ENCODE assay signal across 33 cellular contexts in the genomic region with DNA sequence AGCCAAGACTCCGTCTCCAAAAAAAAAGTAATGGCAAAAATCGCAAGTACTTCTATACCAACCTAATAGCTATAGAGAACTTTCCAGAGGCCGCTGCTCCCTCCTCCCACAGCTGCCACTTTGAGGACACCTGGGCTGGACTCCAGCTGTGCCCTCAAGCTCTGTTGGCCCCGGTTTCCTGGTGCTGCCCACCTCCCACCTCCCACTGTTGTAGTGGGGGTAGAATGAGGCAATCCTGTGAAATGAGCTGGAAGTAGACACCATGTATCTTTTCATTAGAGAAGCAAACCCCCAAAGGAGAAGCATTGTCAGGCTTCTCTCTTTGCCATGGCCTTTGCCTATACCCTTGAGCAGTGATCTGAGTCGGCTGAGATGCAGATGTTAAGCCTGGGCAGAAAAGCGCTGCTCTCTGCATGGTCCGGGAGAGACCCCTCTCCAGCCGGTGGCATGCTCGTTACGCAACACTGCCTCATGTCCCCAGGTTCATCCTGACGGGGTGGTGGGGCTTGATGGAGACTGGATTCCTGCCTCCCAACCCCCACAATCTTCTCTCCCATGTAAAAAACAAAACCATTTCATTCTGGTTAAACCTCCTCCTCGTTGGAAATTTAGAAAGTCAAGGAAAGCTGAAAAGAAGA. TPM values are rescaled to one million over a fixed set of nuclear protein-coding genes. Genes with fewer than 3 reads are reported as not detected.
"Had no signal": no experiment of that assay in that cellular context is flagged by ENCODE, and none has a peak within 500 bp of the region (broad histone marks: within the 10 kb centered on the region; RNA-seq: fewer than 3 reads in every experiment).

No MANE protein-coding gene starts in this region.

- H3K9me3 ChIP-seq: esophagus squamous epithelium, heart right ventricle, left lung, ovary, psoas muscle, thyroid gland, vagina had no signal

- H3K4me3 ChIP-seq: esophagus squamous epithelium, heart right ventricle, left lung, ovary, psoas muscle, skin epidermis, thyroid gland, vagina had no signal

- ATAC-seq: effector memory CD8-positive, alpha-beta T cell; heart right ventricle; left cardiac atrium; left lung; naive thymus-derived CD4-positive, alpha-beta T cell; psoas muscle; right cardiac atrium; stimulated activated memory B cell treated with anti-CD40 and anti-IgM and Interleukin-4, amounts not matched to agents 10 μg/mL and 1 μg/mL and 100 μg/mL, for 72 hours; stimulated activated naive CD8-positive, alpha-beta T cell treated with anti-CD3 and anti-CD28 coated beads, Interleukin-15, amount 100 ng/mL, for 72 hours had no signal

- H3K9me3 Mint-ChIP-seq: effector memory CD8-positive, alpha-beta T cell; nephron had no signal

- H3K36me3 Mint-ChIP-seq: stimulated activated memory B cell treated with anti-CD40 and anti-IgM and Interleukin-4, amounts not matched to agents 10 μg/mL and 1 μg/mL and 100 μg/mL, for 72 hours had no signal

- H3K27ac Mint-ChIP-seq: effector memory CD8-positive, alpha-beta T cell; naive thymus-derived CD4-positive, alpha-beta T cell; nephron; stimulated activated memory B cell treated with anti-CD40 and anti-IgM and Interleukin-4, amounts not matched to agents 10 μg/mL and 1 μg/mL and 100 μg/mL, for 72 hours had no signal

- H3K27me3 ChIP-seq: ovary, thyroid gland, vagina had no signal

- H3K4me1 Mint-ChIP-seq: naive thymus-derived CD4-positive, alpha-beta T cell; stimulated activated memory B cell treated with anti-CD40 and anti-IgM and Interleukin-4, amounts not matched to agents 10 μg/mL and 1 μg/mL and 100 μg/mL, for 72 hours; stimulated activated naive CD8-positive, alpha-beta T cell treated with anti-CD3 and anti-CD28 coated beads, Interleukin-15, amount 100 ng/mL, for 72 hours had no signal

- H3K27ac ChIP-seq: esophagus squamous epithelium, heart right ventricle, left lung, ovary, psoas muscle, skin epidermis, thyroid gland, vagina had no signal

- FAIRE-seq: endometrium, islet of Langerhans had no signal

- DNase-seq: cortex of kidney; effector memory CD8-positive, alpha-beta T cell; erythroblast; esophagus squamous epithelium; foreskin melanocyte; glutamatergic neuron; heart right ventricle; hippocampal formation; left cardiac atrium; left lung; mesenchymal stem cell; midbrain; naive thymus-derived CD4-positive, alpha-beta T cell; occipital lobe; ovary; psoas muscle; right cardiac atrium; stimulated activated CD4-positive, alpha-beta T cell treated with anti-CD3 and anti-CD28 coated beads, Interleukin-12 subunit alpha, Interleukin-12 subunit beta, amount 100 ng/mL, for 4 hours; stimulated activated CD4-positive, alpha-beta T cell treated with anti-CD3 and anti-CD28 coated beads, Interleukin-2, amount 100 ng/mL, for 24 hours; stimulated activated CD4-positive, alpha-beta T cell treated with anti-CD3 and anti-CD28 coated beads, Interleukin-4, amount 100 ng/mL, for 4 hours; stimulated activated naive CD8-positive, alpha-beta T cell treated with anti-CD3 and anti-CD28 coated beads, Interleukin-15, amount 100 ng/mL, for 72 hours; thyroid gland; trophoblast cell had no signal

- H3K4me3 Mint-ChIP-seq: effector memory CD8-positive, alpha-beta T cell; naive thymus-derived CD4-positive, alpha-beta T cell; nephron; stimulated activated memory B cell treated with anti-CD40 and anti-IgM and Interleukin-4, amounts not matched to agents 10 μg/mL and 1 μg/mL and 100 μg/mL, for 72 hours; stimulated activated naive CD8-positive, alpha-beta T cell treated with anti-CD3 and anti-CD28 coated beads, Interleukin-15, amount 100 ng/mL, for 72 hours had no signal

- H3K4me1 ChIP-seq: esophagus squamous epithelium, heart right ventricle, left lung, psoas muscle, thyroid gland, vagina had no signal

- H3K36me3 ChIP-seq: heart right ventricle, left lung, ovary, thyroid gland, vagina had no signal

RNA-seq across cellular contexts. Expression of a gene that starts 39.7 kb away (rescaled TPM):
- total RNA-seq: dermis microvascular lymphatic vessel endothelial cell, left cardiac atrium, left lung, lung microvascular endothelial cell, occipital lobe, right cardiac atrium, subcutaneous adipose tissue, temporal lobe, thyroid gland, vagina had no signal
- polyA plus RNA-seq: naive thymus-derived CD4-positive, alpha-beta T cell; right cardiac atrium had no signal
